ENCODE assay signal across 13 cellular contexts in genomic region chr11:62013266-62014157, GRCh38. TPM values are rescaled to one million over a fixed set of nuclear protein-coding genes. Genes with fewer than 3 reads are reported as not detected.
DNase-seq lines count a peak whose midpoint lies in the region; ATAC-seq lines count a peak whose summit lies in the region.
"Had no signal": no experiment of that assay in that cellular context is flagged by ENCODE, and none has a peak within 500 bp of the region (broad histone marks: within the 10 kb centered on the region; RNA-seq: fewer than 3 reads in every experiment).

No MANE protein-coding gene starts in this region.

- H3K4me1 ChIP-seq in aorta (ENCODE audit: control insufficient read depth in 1 of 2, insufficient read depth in 2 of 2, low read length in 2 of 2), result no peaks in the 10 kb centered on the region
- H3K4me1 ChIP-seq: testis had no signal

- no peaks in the 10 kb centered on the region for H3K9me3 ChIP-seq in aorta (ENCODE audit: control insufficient read depth, low read length)
- H3K9me3 ChIP-seq: testis had no signal

- WGBS in aorta, 2 donors, result 77 to 84% methylated on average over 13 of the region's 13 CpGs

- H3K27me3 ChIP-seq in aorta (ENCODE audit: control insufficient read depth in 1 of 2, insufficient read depth in 2 of 2, low read length in 1 of 2), result no peaks in the 10 kb centered on the region
- H3K27me3 ChIP-seq: testis had no signal

- no peak overlapping the region for H3K4me3 ChIP-seq in aorta (ENCODE audit: low read length in 2 of 2)
- H3K4me3 ChIP-seq: testis had no signal

- H3K36me3 ChIP-seq in aorta (ENCODE audit: control insufficient read depth in 1 of 2, insufficient read depth in 2 of 2, low read length in 1 of 2), result no peaks in the 10 kb centered on the region

- DNase-seq in activated T-cell treated with anti-CD3 and anti-CD28 coated beads, Interleukin-2, amount 50 U/mL, for 1 hour, result peak; percentile 10
- no peak for DNase-seq in activated T-cell treated with anti-CD3 and anti-CD28 coated beads, Interleukin-2, amount 50 U/mL, for 48 hours
- DNase-seq in T1000 (lab: John Stamatoyannopoulos, UW) (peak; percentile 70), foreskin melanocyte (peak; percentile 46), aorta (no peak), DMS79 treated with DMSO at 0.1 percent for 48 hours (lab: John Stamatoyannopoulos, UW) (no peak)
- DNase-seq: activated CD4-positive, alpha-beta memory T cell treated with anti-CD3 and anti-CD28 coated beads, Interleukin-2, amount 10 ng/mL, durations not matched to agents 7 days and 5 days; central memory CD4-positive, alpha-beta T cell; DND-41; Kasumi-1; testis had no signal

- intact Hi-C loops in aorta (cut with DNase I), result no loop called here

- H3K27ac ChIP-seq in aorta (ENCODE audit: low read depth in 1 of 2, low read length in 2 of 2), result no peak overlapping the region
- H3K27ac ChIP-seq: testis had no signal

- ATAC-seq in aorta (ENCODE audit: low FRiP score), result peak; percentile 22
- ATAC-seq in HG02623 (IDR thresholded peaks at IDR 0.05; ENCODE audit: unreplicated experiment), result no peak
- no peak for ATAC-seq in GM19395 (IDR thresholded peaks at IDR 0.05; ENCODE audit: unreplicated experiment)

RNA-seq across cellular contexts. Expression of gene FTH1, which starts 46.1 kb away (rescaled TPM):
- total RNA-seq in aorta, result 1,000 to 10,000 TPM; 2,602 to 2,677 TPM
- 1,000 to 10,000 TPM; 5,184 to 9,506 TPM for polyA plus RNA-seq in aorta

Comparison
In these comparisons a context has a peak if more than half of its experiments do, and no peak if none do; other contexts are left out.
1. DNase-seq: peak in activated T-cell treated with anti-CD3 and anti-CD28 coated beads, Interleukin-2, amount 50 U/mL, for 1 hour (single experiment), T1000 (single experiment) and foreskin melanocyte (single experiment); none in activated T-cell treated with anti-CD3 and anti-CD28 coated beads, Interleukin-2, amount 50 U/mL, for 48 hours (0 of 2), aorta (0 of 2) and DMS79 treated with DMSO at 0.1 percent for 48 hours (single experiment).